In genomic region chr18:63562284-63562683, GRCh38 we compare ENCODE assay signal across 19 cellular contexts. TPM values are rescaled to one million over a fixed set of nuclear protein-coding genes. Genes with fewer than 3 reads are reported as not detected.
DNase-seq lines count a peak whose midpoint lies in the region; ATAC-seq lines count a peak whose summit lies in the region.
"Had no signal": no experiment of that assay in that cellular context is flagged by ENCODE, and none has a peak within 500 bp of the region (broad histone marks: within the 10 kb centered on the region; RNA-seq: fewer than 3 reads in every experiment).

No MANE protein-coding gene starts in this region.

- no peaks in the 10 kb centered on the region for H3K27me3 ChIP-seq in CD4-positive, alpha-beta memory T cell (ENCODE audit: insufficient read depth, low read length)
- H3K27me3 ChIP-seq: brain microvascular endothelial cell, transverse colon had no signal

- ATAC-seq in HG02571 (IDR thresholded peaks at IDR 0.05; ENCODE audit: unreplicated experiment): peak; percentile 73
- ATAC-seq in HG03442 (IDR thresholded peaks at IDR 0.05; ENCODE audit: unreplicated experiment): peak; percentile 81
- peak; percentile 61 for ATAC-seq in memory B cell (ENCODE audit: low read depth)
- ATAC-seq in GM21825 (IDR thresholded peaks at IDR 0.05; ENCODE audit: unreplicated experiment): no peak
- ATAC-seq: left lobe of liver; natural killer cell treated with Interleukin-12 subunit alpha and Interleukin-12 subunit beta and Interleukin-15 and Interleukin-18, amount 100 ng/mL, for 72 hours; T-cell had no signal

- H3K4me3 ChIP-seq in CD4-positive, alpha-beta memory T cell (ENCODE audit: low read length in 2 of 2): no peak overlapping the region
- H3K4me3 ChIP-seq: transverse colon had no signal

- peak; percentile 40 for DNase-seq in activated CD4-positive, alpha-beta T cell treated with anti-CD3 and anti-CD28 coated beads, Interleukin-2, amount 10 ng/mL, durations not matched to agents 24 days and 14 days
- DNase-seq in activated CD4-positive, alpha-beta T cell treated with anti-CD3 and anti-CD28 coated beads, Interleukin-2, amount 50 U/mL, for 48 hours: no peak
- DNase-seq in memory B cell (ENCODE audit: low spot score in 2 of 2): no peak
- DNase-seq in CD4-positive, alpha-beta memory T cell: no peak
- no peak for DNase-seq in NCI-H748 (lab: John Stamatoyannopoulos, UW; ENCODE audit: unreplicated experiment)
- DNase-seq: 8988T; activated CD4-positive, alpha-beta T cell treated with anti-CD3 and anti-CD28 coated beads for 48 hours; brain microvascular endothelial cell; COR-L47; glutamatergic neuron; NCI-H1930; small intestine; T-cell; transverse colon had no signal

- H3K9me3 ChIP-seq in CD4-positive, alpha-beta memory T cell (ENCODE audit: control insufficient read depth in 1 of 2, low read length in 2 of 2): no peaks in the 10 kb centered on the region
- H3K9me3 ChIP-seq: transverse colon had no signal

- H3K4me1 ChIP-seq in CD4-positive, alpha-beta memory T cell (ENCODE audit: insufficient read depth, low read length): no peaks in the 10 kb centered on the region
- H3K4me1 ChIP-seq: transverse colon had no signal

- no peaks in the 10 kb centered on the region for H3K9me3 Mint-ChIP-seq in activated CD4-positive, alpha-beta T cell treated with anti-CD3 and anti-CD28 coated beads, Interleukin-2, amount 10 ng/mL, durations not matched to agents 24 days and 14 days
- no peaks in the 10 kb centered on the region for H3K9me3 Mint-ChIP-seq in memory B cell
- peaks cover 0 to 2% (median 0%) of the 10 kb centered on the region in 8 donors for H3K9me3 Mint-ChIP-seq in CD4-positive, alpha-beta memory T cell
- H3K9me3 Mint-ChIP-seq: natural killer cell treated with Interleukin-12 subunit alpha and Interleukin-12 subunit beta and Interleukin-15 and Interleukin-18, amount 100 ng/mL, for 72 hours; T-cell had no signal

- H3K4me3 Mint-ChIP-seq in activated CD4-positive, alpha-beta T cell treated with anti-CD3 and anti-CD28 coated beads, Interleukin-2, amount 10 ng/mL, durations not matched to agents 24 days and 14 days: no peak overlapping the region
- H3K4me3 Mint-ChIP-seq in memory B cell: no peak overlapping the region
- no peak overlapping the region for H3K4me3 Mint-ChIP-seq in CD4-positive, alpha-beta memory T cell
- H3K4me3 Mint-ChIP-seq: natural killer cell treated with Interleukin-12 subunit alpha and Interleukin-12 subunit beta and Interleukin-15 and Interleukin-18, amount 100 ng/mL, for 72 hours; T-cell had no signal

- no peaks in the 10 kb centered on the region for H3K4me1 Mint-ChIP-seq in activated CD4-positive, alpha-beta T cell treated with anti-CD3 and anti-CD28 coated beads, Interleukin-2, amount 10 ng/mL, durations not matched to agents 24 days and 14 days
- peaks cover 6% of the 10 kb centered on the region for H3K4me1 Mint-ChIP-seq in memory B cell
- no peaks in the 10 kb centered on the region for H3K4me1 Mint-ChIP-seq in CD4-positive, alpha-beta memory T cell
- H3K4me1 Mint-ChIP-seq: T-cell had no signal

- H3K27me3 Mint-ChIP-seq in activated CD4-positive, alpha-beta T cell treated with anti-CD3 and anti-CD28 coated beads, Interleukin-2, amount 10 ng/mL, durations not matched to agents 24 days and 14 days: peaks cover 9% of the 10 kb centered on the region
- peaks cover 6% of the 10 kb centered on the region for H3K27me3 Mint-ChIP-seq in memory B cell
- peaks cover 3 to 10% of the 10 kb centered on the region in 2 donors for H3K27me3 Mint-ChIP-seq in CD4-positive, alpha-beta memory T cell

- intact Hi-C loops in activated CD4-positive, alpha-beta T cell treated with anti-CD3 and anti-CD28 coated beads, Interleukin-2, amount 10 ng/mL, durations not matched to agents 24 days and 14 days (cut with micrococcal nuclease): no loop called here
- intact Hi-C loops in CD4-positive, alpha-beta memory T cell (cut with micrococcal nuclease): no loop called here

- POLR2A ChIA-PET in CD4-positive, alpha-beta memory T cell (lab: Charles Lee; ENCODE audit: partially characterized antibody): no interaction called here

- CTCF ChIA-PET in CD4-positive, alpha-beta memory T cell (lab: Charles Lee; ENCODE audit: partially characterized antibody): no interaction called here

- H3K36me3 Mint-ChIP-seq in activated CD4-positive, alpha-beta T cell treated with anti-CD3 and anti-CD28 coated beads, Interleukin-2, amount 10 ng/mL, durations not matched to agents 24 days and 14 days (ENCODE audit: low read depth): no peaks in the 10 kb centered on the region
- no peaks in the 10 kb centered on the region for H3K36me3 Mint-ChIP-seq in memory B cell
- H3K36me3 Mint-ChIP-seq in CD4-positive, alpha-beta memory T cell: no peaks in the 10 kb centered on the region
- H3K36me3 Mint-ChIP-seq: natural killer cell treated with Interleukin-12 subunit alpha and Interleukin-12 subunit beta and Interleukin-15 and Interleukin-18, amount 100 ng/mL, for 72 hours; T-cell had no signal

- H3K27ac Mint-ChIP-seq in activated CD4-positive, alpha-beta T cell treated with anti-CD3 and anti-CD28 coated beads, Interleukin-2, amount 10 ng/mL, durations not matched to agents 24 days and 14 days: no peak overlapping the region
- H3K27ac Mint-ChIP-seq in memory B cell: no peak overlapping the region
- H3K27ac Mint-ChIP-seq in CD4-positive, alpha-beta memory T cell: no peak overlapping the region
- H3K27ac Mint-ChIP-seq: natural killer cell treated with Interleukin-12 subunit alpha and Interleukin-12 subunit beta and Interleukin-15 and Interleukin-18, amount 100 ng/mL, for 72 hours; T-cell had no signal

- H3K36me3 ChIP-seq in CD4-positive, alpha-beta memory T cell (ENCODE audit: insufficient read depth, low read length): no peaks in the 10 kb centered on the region
- H3K36me3 ChIP-seq: brain microvascular endothelial cell, transverse colon had no signal

- H3K27ac ChIP-seq in CD4-positive, alpha-beta memory T cell (ENCODE audit: low read depth, low read length): no peak overlapping the region
- H3K27ac ChIP-seq: brain microvascular endothelial cell, transverse colon had no signal

RNA-seq across cellular contexts. Expression of gene SERPINB12, which starts 20.1 kb away (rescaled TPM):
- total RNA-seq in activated CD4-positive, alpha-beta T cell treated with anti-CD3 and anti-CD28 coated beads, Interleukin-2, amount 10 ng/mL, durations not matched to agents 24 days and 14 days: not detected in 2 replicates
- total RNA-seq in CD4-positive, alpha-beta memory T cell: not detected
- polyA plus RNA-seq in CD4-positive, alpha-beta memory T cell: not detected
- total RNA-seq: left lobe of liver; natural killer cell treated with Interleukin-12 subunit alpha and Interleukin-12 subunit beta and Interleukin-15 and Interleukin-18, amount 100 ng/mL, for 72 hours; T-cell; transverse colon had no signal
- polyA plus RNA-seq: small intestine had no signal

RNA-seq across cellular contexts. Expression of gene SERPINB13, which starts 24.9 kb away (rescaled TPM):
- not detected in 2 replicates for total RNA-seq in activated CD4-positive, alpha-beta T cell treated with anti-CD3 and anti-CD28 coated beads, Interleukin-2, amount 10 ng/mL, durations not matched to agents 24 days and 14 days
- not detected for total RNA-seq in CD4-positive, alpha-beta memory T cell
- polyA plus RNA-seq in CD4-positive, alpha-beta memory T cell: not detected
- total RNA-seq: left lobe of liver; natural killer cell treated with Interleukin-12 subunit alpha and Interleukin-12 subunit beta and Interleukin-15 and Interleukin-18, amount 100 ng/mL, for 72 hours; T-cell had no signal
- polyA plus RNA-seq: small intestine had no signal
